ENCODE assay signal across 8 cellular contexts in the genomic region with DNA sequence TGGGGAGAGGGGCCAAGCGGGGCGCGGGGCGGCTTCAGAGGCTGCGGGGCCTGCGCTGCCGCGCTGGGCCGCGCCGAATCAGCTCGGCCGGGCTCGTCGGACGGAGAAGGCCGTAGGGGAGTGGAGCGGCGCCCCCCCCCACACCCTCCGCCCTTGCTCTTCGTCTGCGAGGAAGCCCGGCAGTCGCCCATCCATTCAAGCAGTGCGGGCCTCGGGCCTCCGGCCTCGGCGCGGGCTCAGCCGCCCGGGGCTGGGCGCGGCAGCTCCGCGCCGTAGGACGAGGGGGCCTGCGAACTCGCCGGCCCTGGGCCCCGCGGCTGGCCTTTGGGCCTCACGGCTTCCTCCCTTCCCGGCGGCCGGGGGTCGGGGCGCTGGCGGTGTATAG. TPM values are rescaled to one million over a fixed set of nuclear protein-coding genes. Genes with fewer than 3 reads are reported as not detected.
DNase-seq lines count a peak whose midpoint lies in the region; ATAC-seq and TF ChIP-seq lines count a peak whose summit lies in the region.

No MANE protein-coding gene starts in this region.

- no peak for TF ChIP-seq POLR2A in breast epithelium (IDR thresholded peaks at IDR 0.05)

- H3K79me2 ChIP-seq in mesendoderm (ENCODE audit: control insufficient read depth, insufficient read depth, low read length), result peaks cover 40% of the 10 kb centered on the region

- H3K4me3 ChIP-seq in breast epithelium (peak overlapping the region; percentile 55 to 83 (median 63)), mesendoderm (ENCODE audit: low read length) (peak overlapping the region; percentile 76)

- H3K27me3 Mint-ChIP-seq in activated naive CD4-positive, alpha-beta T cell treated with anti-CD3 and anti-CD28 coated beads for 36 hours (ENCODE audit: low read depth), result no peaks in the 10 kb centered on the region

- H3K4me1 Mint-ChIP-seq in activated naive CD4-positive, alpha-beta T cell treated with anti-CD3 and anti-CD28 coated beads for 36 hours (ENCODE audit: low read depth), result peaks cover 45% of the 10 kb centered on the region

- peak overlapping the region; percentile 84 for H3K27ac Mint-ChIP-seq in activated naive CD4-positive, alpha-beta T cell treated with anti-CD3 and anti-CD28 coated beads for 36 hours

- no peaks in the 10 kb centered on the region for H3K9me3 ChIP-seq in breast epithelium

- H4K8ac ChIP-seq in mesendoderm (ENCODE audit: low read depth, low read length), result no peak overlapping the region

- no CpG with 5 or more reads among the region's 50 CpGs for WGBS in mesendoderm (ENCODE audit: extremely low coverage, insufficient coverage, low lambda C conversion rate)

- H3K27ac ChIP-seq in breast epithelium (peak overlapping the region; percentile 95 to 97), mesendoderm (ENCODE audit: low read depth, low read length) (peak overlapping the region; percentile 82)

- peak overlapping the region; percentile 91 for H3K56ac ChIP-seq in mesendoderm (ENCODE audit: low read length)

- no peak overlapping the region for H3K23ac ChIP-seq in mesendoderm (ENCODE audit: low read length)

- H3K9ac ChIP-seq in mesendoderm (ENCODE audit: low read length), result peak overlapping the region; percentile 95

- no peaks in the 10 kb centered on the region for H3K27me3 ChIP-seq in breast epithelium
- H3K27me3 ChIP-seq in mesendoderm (ENCODE audit: insufficient read depth, low read length, poor library complexity), result no peaks in the 10 kb centered on the region

- no peak overlapping the region for H2BK120ac ChIP-seq in mesendoderm (ENCODE audit: low read depth, low read length)

- no peaks in the 10 kb centered on the region for H3K9me3 Mint-ChIP-seq in activated naive CD4-positive, alpha-beta T cell treated with anti-CD3 and anti-CD28 coated beads for 36 hours

- H3K18ac ChIP-seq in mesendoderm (ENCODE audit: low read length), result peak overlapping the region; percentile 96

- no peak overlapping the region for H4K5ac ChIP-seq in mesendoderm (ENCODE audit: low read length)

- H3K4me3 Mint-ChIP-seq in activated naive CD4-positive, alpha-beta T cell treated with anti-CD3 and anti-CD28 coated beads for 36 hours, result peak overlapping the region; percentile 82

- H3K4me1 ChIP-seq in breast epithelium, result peaks cover 0 to 5% of the 10 kb centered on the region in 2 donors
- H3K4me1 ChIP-seq in mesendoderm (ENCODE audit: control insufficient read depth, low read depth, low read length), result peaks cover 8% of the 10 kb centered on the region

- H3K36me3 ChIP-seq in breast epithelium (no peaks in the 10 kb centered on the region), mesendoderm (ENCODE audit: control insufficient read depth, insufficient read depth, low read length) (peaks cover under 1% of the 10 kb centered on the region)

- peak overlapping the region; percentile 90 for H3K4ac ChIP-seq in mesendoderm (ENCODE audit: low read depth, low read length)

- peaks cover 12% of the 10 kb centered on the region for H3K79me1 ChIP-seq in mesendoderm (ENCODE audit: low read length)

- CTCF ChIA-PET in activated naive CD4-positive, alpha-beta T cell treated with anti-CD3 and anti-CD28 coated beads for 36 hours (lab: Charles Lee), result interaction anchor here (0.8 to 2.8 kb wide), 3 partner anchors 27 to 32 kb away, joined by 3 to 6 read pairs (median 4); no protein-coding TSS in a partner anchor

- TF ChIP-seq CTCF in breast epithelium (IDR thresholded peaks at IDR 0.05), result no peak

- no peak for DNase-seq in activated naive CD4-positive, alpha-beta T cell treated with anti-CD3 and anti-CD28 coated beads for 36 hours
- no peak for DNase-seq in activated naive CD4-positive, alpha-beta T cell treated with Interleukin-2 at 50 U/mL for 16 hours
- DNase-seq in breast epithelium (ENCODE audit: low spot score in 2 of 2), result no peak
- DNase-seq in mesendoderm, result no peak
- DNase-seq in NCI-H1930 (lab: John Stamatoyannopoulos, UW), result no peak
- no peak for DNase-seq in SKM-1 (lab: John Stamatoyannopoulos, UW; ENCODE audit: unreplicated experiment)
- no peak for DNase-seq in mesenteric fat pad (ENCODE audit: low spot score)

- H2AK5ac ChIP-seq in mesendoderm (ENCODE audit: low read length), result no peak overlapping the region

- ATAC-seq in HG03439 (IDR thresholded peaks at IDR 0.05; ENCODE audit: unreplicated experiment), result peak; percentile 29

- no peak overlapping the region for H2BK15ac ChIP-seq in mesendoderm (replicated peaks; ENCODE audit: low read depth)

- no peak overlapping the region for H2BK5ac ChIP-seq in mesendoderm (ENCODE audit: low read length)

- peaks cover 35% of the 10 kb centered on the region for H3K36me3 Mint-ChIP-seq in activated naive CD4-positive, alpha-beta T cell treated with anti-CD3 and anti-CD28 coated beads for 36 hours (ENCODE audit: low read depth)

- intact Hi-C loops in activated naive CD4-positive, alpha-beta T cell treated with anti-CD3 and anti-CD28 coated beads for 36 hours (cut with micrococcal nuclease), result loop anchor here (10.0 kb wide), 1 partner anchor 815 kb away; no protein-coding TSS in a partner anchor
- intact Hi-C loops in breast epithelium (cut with DNase I; ENCODE audit: low total_unique reads), result no loop called here

- H3K4me2 ChIP-seq in mesendoderm (ENCODE audit: low read length), result peak overlapping the region; percentile 98

RNA-seq across cellular contexts. Expression of a gene that starts 0.6 kb away (rescaled TPM):
- 10 to 100 TPM; 74.9 to 75.1 TPM for total RNA-seq in activated naive CD4-positive, alpha-beta T cell treated with anti-CD3 and anti-CD28 coated beads for 36 hours
- total RNA-seq in breast epithelium (10 to 100 TPM; 13.1 to 20.0 (median 13.2) TPM), mesenteric fat pad (18.4 TPM)
- polyA plus RNA-seq in mesendoderm (2013, experiment 1 of 2), result 75.4 TPM
- polyA plus RNA-seq in mesendoderm (2013, experiment 2 of 2), result 75.2 TPM

RNA-seq across cellular contexts. Expression of a gene that starts 41.5 kb away (rescaled TPM):
- total RNA-seq in activated naive CD4-positive, alpha-beta T cell treated with anti-CD3 and anti-CD28 coated beads for 36 hours, result under 1 TPM; 0.10 to 0.12 TPM
- total RNA-seq in breast epithelium, result under 1 TPM; 0.16 to 0.66 (median 0.29) TPM
- polyA plus RNA-seq in mesendoderm (2013, experiment 1 of 2), result not detected
- not detected for polyA plus RNA-seq in mesendoderm (2013, experiment 2 of 2)
- 0.22 TPM for total RNA-seq in mesenteric fat pad
